1 cellular context compared by ENCODE assay signal in the genomic region with DNA sequence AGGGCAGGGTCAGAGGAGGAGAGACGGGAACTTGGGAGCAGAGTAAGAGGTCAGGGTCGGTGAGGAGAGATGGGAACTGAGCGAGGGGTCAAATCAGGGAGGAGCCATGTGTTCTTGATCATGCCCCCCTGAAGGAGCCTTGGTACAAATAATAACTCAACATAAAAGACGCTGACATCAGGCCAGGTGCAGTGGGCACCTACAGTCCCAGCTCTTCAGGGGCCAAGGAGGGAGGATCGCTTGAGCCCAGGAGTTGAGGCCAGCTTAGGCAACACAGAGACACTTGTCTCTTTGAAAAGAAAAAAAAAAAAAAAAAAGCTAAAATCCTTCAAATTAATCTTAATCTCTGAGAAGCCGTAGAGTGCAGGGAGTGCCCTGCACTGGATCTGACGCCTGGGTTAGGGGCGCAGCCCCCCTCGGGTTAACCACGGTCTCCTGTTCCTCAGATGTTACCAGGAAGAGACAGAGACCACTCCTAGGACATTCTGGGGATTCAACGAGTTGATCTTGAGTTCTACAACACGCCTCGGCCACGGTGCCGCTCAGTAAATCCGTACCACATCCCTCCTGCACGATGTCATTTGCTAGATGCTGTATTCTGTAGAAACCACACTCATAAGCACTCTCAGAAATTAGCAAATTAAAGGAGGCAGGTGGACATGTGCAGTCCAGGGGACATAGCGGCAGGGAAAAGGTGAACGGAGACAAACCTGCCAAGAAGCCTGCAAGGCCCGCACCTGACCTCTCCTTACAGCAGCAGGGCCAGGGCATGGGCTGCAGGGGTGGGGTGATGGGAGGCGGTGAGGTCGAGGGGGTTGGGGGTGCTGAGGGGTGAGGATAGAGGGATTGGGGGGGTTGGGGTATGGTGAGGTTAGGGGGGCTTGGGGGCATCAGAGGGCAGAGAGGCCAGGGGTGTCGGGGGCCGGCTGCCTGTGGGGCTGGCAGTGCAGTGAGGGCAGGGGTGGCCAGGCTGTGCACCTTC.
A peak's percentile ranks its signal among the peaks of the same experiment; 100 is the strongest.
TF ChIP-seq lines count a peak whose summit lies in the region.

No MANE protein-coding gene starts in this region.

TF ChIP-seq in HepG2, 621 proteins besides CTCF, POLR2A, EP300 and RAD21:
- TF ChIP-seq, protein P1, sequence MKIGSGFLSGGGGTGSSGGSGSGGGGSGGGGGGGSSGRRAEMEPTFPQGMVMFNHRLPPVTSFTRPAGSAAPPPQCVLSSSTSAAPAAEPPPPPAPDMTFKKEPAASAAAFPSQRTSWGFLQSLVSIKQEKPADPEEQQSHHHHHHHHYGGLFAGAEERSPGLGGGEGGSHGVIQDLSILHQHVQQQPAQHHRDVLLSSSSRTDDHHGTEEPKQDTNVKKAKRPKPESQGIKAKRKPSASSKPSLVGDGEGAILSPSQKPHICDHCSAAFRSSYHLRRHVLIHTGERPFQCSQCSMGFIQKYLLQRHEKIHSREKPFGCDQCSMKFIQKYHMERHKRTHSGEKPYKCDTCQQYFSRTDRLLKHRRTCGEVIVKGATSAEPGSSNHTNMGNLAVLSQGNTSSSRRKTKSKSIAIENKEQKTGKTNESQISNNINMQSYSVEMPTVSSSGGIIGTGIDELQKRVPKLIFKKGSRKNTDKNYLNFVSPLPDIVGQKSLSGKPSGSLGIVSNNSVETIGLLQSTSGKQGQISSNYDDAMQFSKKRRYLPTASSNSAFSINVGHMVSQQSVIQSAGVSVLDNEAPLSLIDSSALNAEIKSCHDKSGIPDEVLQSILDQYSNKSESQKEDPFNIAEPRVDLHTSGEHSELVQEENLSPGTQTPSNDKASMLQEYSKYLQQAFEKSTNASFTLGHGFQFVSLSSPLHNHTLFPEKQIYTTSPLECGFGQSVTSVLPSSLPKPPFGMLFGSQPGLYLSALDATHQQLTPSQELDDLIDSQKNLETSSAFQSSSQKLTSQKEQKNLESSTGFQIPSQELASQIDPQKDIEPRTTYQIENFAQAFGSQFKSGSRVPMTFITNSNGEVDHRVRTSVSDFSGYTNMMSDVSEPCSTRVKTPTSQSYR (CRISPR knock-in tag; IDR thresholded peaks at IDR 0.05; ENCODE audit: borderline replicate concordance): no peak
- TF ChIP-seq HNRNPK (IDR thresholded peaks at IDR 0.05; ENCODE audit: low read depth, low read length, poor library complexity, severe bottlenecking): peak; percentile 22
